35 cellular contexts compared by ENCODE assay signal in genomic region chr6:150463852-150464251, GRCh38.
"Had no signal": no experiment of that assay in that cellular context is flagged by ENCODE, and none has a peak within 500 bp of the region (broad histone marks: within the 10 kb centered on the region; RNA-seq: fewer than 3 reads in every experiment).

No MANE protein-coding gene starts in this region.

- DNase-seq: Karpas-422, Kasumi-1, KG1, MG63, MM.1S, MV-4-11, NCI-H1048, NCI-H1092, NCI-H1092 treated with DMSO at 0.1 percent for 48 hours, NCI-H1105, NCI-H1105 treated with DMSO at 0.1 percent for 48 hours, NCI-H1417, NCI-H1417 treated with DMSO at 0.1 percent for 48 hours, NCI-H1436, NCI-H1436 treated with DMSO at 0.1 percent for 48 hours, NCI-H146, NCI-H1694, NCI-H1694 treated with DMSO at 0.1 percent for 48 hours, NCI-H187, NCI-H187 treated with DMSO at 0.1 percent for 48 hours, NCI-H1930, NCI-H2029, NCI-H2029 treated with DMSO at 0.1 percent for 48 hours, NCI-H2081, NCI-H2081 treated with DMSO at 0.1 percent for 48 hours, NCI-H2107, NCI-H2171, NCI-H2171 treated with DMSO at 0.1 percent for 48 hours, NCI-H2227 treated with DMSO at 0.1 percent for 48 hours, NCI-H226, NCI-H345, NCI-H446, NCI-H446 treated with DMSO at 0.1 percent for 48 hours, NCI-H510A had no signal

- H3K36me3 ChIP-seq: MG63 had no signal

- H3K4me3 ChIP-seq: MG63 had no signal

- H3K27me3 ChIP-seq: MG63 had no signal

- H3K27ac ChIP-seq: KMS-11 had no signal

- H3K9me3 ChIP-seq: MG63 had no signal
